ENCODE assay signal across 7 cellular contexts in the genomic region with DNA sequence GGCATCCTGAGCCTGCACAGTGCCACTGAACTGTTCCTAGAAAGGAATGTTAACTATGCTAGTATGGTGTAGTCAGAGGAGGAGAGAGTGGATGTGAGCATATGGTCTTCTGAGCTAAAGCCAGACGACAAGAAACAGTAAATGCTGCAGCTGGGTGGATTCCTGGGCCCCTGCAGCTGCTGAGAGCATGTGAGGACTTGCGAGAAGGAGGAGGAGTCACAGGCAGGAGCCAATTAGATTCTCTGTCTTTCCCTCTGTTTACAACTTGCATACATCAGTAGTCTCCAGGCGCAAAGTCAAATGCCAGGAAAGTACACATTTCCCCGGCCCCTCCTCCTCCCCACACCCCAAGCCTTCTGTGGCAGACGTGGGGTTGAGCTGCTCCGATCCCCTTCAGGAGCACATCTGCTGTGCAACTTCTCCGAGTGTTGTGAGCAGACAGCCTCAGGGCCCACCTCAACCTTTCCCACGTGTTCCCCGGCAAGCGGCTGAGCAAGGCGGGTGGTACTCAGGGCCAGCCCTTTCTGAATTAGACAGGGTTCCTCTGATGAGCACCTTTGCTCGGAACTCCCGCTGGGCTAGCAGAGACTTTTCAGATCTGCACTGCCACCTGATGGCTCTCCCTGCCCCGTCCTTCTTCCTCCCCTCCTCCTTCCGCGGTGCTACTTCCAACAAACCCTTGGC.
DNase-seq lines count a peak whose midpoint lies in the region; ATAC-seq and TF ChIP-seq lines count a peak whose summit lies in the region.

No MANE protein-coding gene starts in this region.

- H3K36me3 ChIP-seq in SK-N-MC (ENCODE audit: insufficient read depth, low read length), result no peaks in the 10 kb centered on the region
- H3K36me3 ChIP-seq in lower lobe of right lung, result no peaks in the 10 kb centered on the region
- H3K36me3 ChIP-seq in thyroid gland, result no peaks in the 10 kb centered on the region

- TF ChIP-seq CTCF in GM12872 (IDR thresholded peaks at IDR 0.05; ENCODE audit: insufficient read depth, low read depth, low read length) (peak; percentile 31; the same call in 1 of the 3 replicates), lower lobe of right lung (IDR thresholded peaks at IDR 0.05) (peak; percentile 8), thyroid gland (IDR thresholded peaks at IDR 0.05) (peak in 3 of 6 experiments; percentile 21 to 24 (median 24))

- H3K9ac ChIP-seq in SK-N-MC (ENCODE audit: insufficient read length), result no peak overlapping the region

- H3K9me3 ChIP-seq in SK-N-MC (ENCODE audit: low read depth, low read length) (no peaks in the 10 kb centered on the region), lower lobe of right lung (no peaks in the 10 kb centered on the region), thyroid gland (no peaks in the 10 kb centered on the region)

- DNase-seq in HuH-7 (ENCODE audit: low spot score) (peak; percentile 10), SK-N-MC (ENCODE audit: low read depth, low spot score) (no peak), lower lobe of right lung (peak; percentile 37), thyroid gland (peak; percentile 51 to 53)
- DNase-seq in central memory CD8-positive, alpha-beta T cell (ENCODE audit: low spot score in 2 of 2), result no peak

- peaks cover 34% of the 10 kb centered on the region for H3K27me3 Mint-ChIP-seq in central memory CD8-positive, alpha-beta T cell

- WGBS in thyroid gland, 2 donors, result 9 to 10% methylated on average over 7 to 13 of the region's 16 CpGs

- H3K36me3 Mint-ChIP-seq in central memory CD8-positive, alpha-beta T cell (ENCODE audit: insufficient read depth), result no peaks in the 10 kb centered on the region

- peak overlapping the region; percentile 42 for H3K4me3 Mint-ChIP-seq in central memory CD8-positive, alpha-beta T cell

- H3K4me1 Mint-ChIP-seq in central memory CD8-positive, alpha-beta T cell, result peaks cover 25% of the 10 kb centered on the region

- H3K27ac Mint-ChIP-seq in central memory CD8-positive, alpha-beta T cell (ENCODE audit: low read depth), result peak overlapping the region; percentile 6

- intact Hi-C loops in lower lobe of right lung (cut with DNase I) (no loop called here), thyroid gland (cut with DNase I) (no loop called here)

- H3K4me1 ChIP-seq in lower lobe of right lung (peaks cover 10% of the 10 kb centered on the region), thyroid gland (peaks cover 0 to 4% of the 10 kb centered on the region in 2 donors)

- TF ChIP-seq POLR2A in thyroid gland (IDR thresholded peaks at IDR 0.05), result no peak

- H3K4me3 ChIP-seq in SK-N-MC (peak overlapping the region; percentile 25; the same call in 1 of the 2 replicates), lower lobe of right lung (peak overlapping the region; percentile 3), thyroid gland (replicated peaks in 1 of 3) (no peak overlapping the region)

- ATAC-seq in central memory CD8-positive, alpha-beta T cell (replicated peaks; ENCODE audit: extremely low read depth, poor library complexity, severe bottlenecking), result no peak
- ATAC-seq in lower lobe of right lung, result peak; percentile 68 to 74
- no peak for ATAC-seq in HG02973 (IDR thresholded peaks at IDR 0.05; ENCODE audit: unreplicated experiment)

- H3K27me3 ChIP-seq in lower lobe of right lung (ENCODE audit: low read depth) (no peaks in the 10 kb centered on the region), thyroid gland (no peaks in the 10 kb centered on the region)

- H3K27ac ChIP-seq in SK-N-MC (peak overlapping the region; percentile 31; the same call in 1 of the 2 replicates), lower lobe of right lung (no peak overlapping the region), thyroid gland (peak overlapping the region in 1 of 3 donors; percentile 15)

- no peaks in the 10 kb centered on the region for H3K9me3 Mint-ChIP-seq in central memory CD8-positive, alpha-beta T cell

Comparison
In these comparisons a context has a peak if more than half of its experiments do, and no peak if none do; other contexts are left out.
1. DNase-seq: peak in HuH-7 (single experiment), lower lobe of right lung (single experiment) and thyroid gland (2 of 2); none in SK-N-MC (single experiment) and central memory CD8-positive, alpha-beta T cell (0 of 2).
2. H3K4me3 ChIP-seq: peak in SK-N-MC (single experiment) and lower lobe of right lung (single experiment); none in thyroid gland (0 of 3).
3. ATAC-seq: peak in lower lobe of right lung (2 of 2); none in central memory CD8-positive, alpha-beta T cell (single experiment) and HG02973 (single experiment).